Comparison of ENCODE assay signal across 16 cellular contexts in the genomic region with DNA sequence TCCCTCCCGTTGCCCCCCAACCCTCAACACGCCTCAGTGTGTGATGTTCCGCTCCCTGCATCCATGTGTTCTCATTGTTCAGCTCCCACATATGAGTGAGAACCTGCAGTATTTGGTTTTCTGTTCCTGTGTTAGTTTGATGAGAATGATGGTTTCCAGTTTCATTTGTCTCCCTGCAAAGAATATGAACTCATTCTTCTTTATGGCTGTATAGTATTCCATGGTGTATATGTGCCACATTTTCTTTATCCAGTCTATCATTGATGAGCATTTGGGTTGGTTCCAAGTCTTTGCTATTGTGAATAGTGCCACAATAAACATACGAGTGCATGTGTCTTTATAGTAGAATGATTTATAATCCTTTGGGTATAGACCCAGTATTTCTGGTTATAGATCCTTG. TPM values are rescaled to one million over a fixed set of nuclear protein-coding genes. Genes with fewer than 3 reads are reported as not detected.
DNase-seq lines count a peak whose midpoint lies in the region; ATAC-seq lines count a peak whose summit lies in the region.
"Not testable (repeated sequence)": the region's sequence is repeated elsewhere in the genome, so short reads cannot be mapped to it uniquely, and the experiment has no call there.
"Had no signal": no experiment of that assay in that cellular context is flagged by ENCODE, and none has a peak within 500 bp of the region (broad histone marks: within the 10 kb centered on the region; RNA-seq: fewer than 3 reads in every experiment).

No MANE protein-coding gene starts in this region.

- not testable (repeated sequence) for H3K9me3 ChIP-seq in CD4-positive, alpha-beta memory T cell (ENCODE audit: control insufficient read depth in 1 of 2, low read length in 2 of 2)

- not testable (repeated sequence) for H3K27me3 Mint-ChIP-seq in CD4-positive, alpha-beta memory T cell; T-helper 1 cell treated with Interleukin-12 subunit alpha and Interleukin-12 subunit beta and Interleukin-4 antibody, amounts not matched to agents 30 μg/mL and 1 μg/mL, for 36 hours (ENCODE audit: low read depth); activated CD4-positive, alpha-beta memory T cell treated with anti-CD3 and anti-CD28 coated beads for 36 hours; activated T-helper 17 cell treated with anti-CD3 and anti-CD28 coated beads, Interleukin-2, amount 50 U/mL, for 72 hours; activated naive CD8-positive, alpha-beta T cell treated with anti-CD3 and anti-CD28 coated beads, Interleukin-2, amount 10 ng/mL, durations not matched to agents 7 days and 5 days; immature natural killer cell (ENCODE audit: low read depth in 3 of 3); natural killer cell treated with Interleukin-12 subunit alpha and Interleukin-12 subunit beta and Interleukin-15 and Interleukin-18, amount 100 ng/mL, for 72 hours

- H3K4me3 Mint-ChIP-seq in CD4-positive, alpha-beta memory T cell: peak overlapping the region in 7 of 8 donors; percentile 5 to 72 (median 31)
- H3K4me3 Mint-ChIP-seq in T-helper 1 cell treated with Interleukin-12 subunit alpha and Interleukin-12 subunit beta and Interleukin-4 antibody, amounts not matched to agents 30 μg/mL and 1 μg/mL, for 36 hours: peak overlapping the region; percentile 23
- H3K4me3 Mint-ChIP-seq in activated CD4-positive, alpha-beta memory T cell treated with anti-CD3 and anti-CD28 coated beads for 36 hours; natural killer cell treated with Interleukin-12 subunit alpha and Interleukin-12 subunit beta and Interleukin-15 and Interleukin-18, amount 100 ng/mL, for 72 hours: not testable (repeated sequence)
- H3K4me3 Mint-ChIP-seq in activated T-helper 17 cell treated with anti-CD3 and anti-CD28 coated beads, Interleukin-2, amount 50 U/mL, for 72 hours: peak overlapping the region; percentile 51
- peak overlapping the region; percentile 8 for H3K4me3 Mint-ChIP-seq in activated naive CD8-positive, alpha-beta T cell treated with anti-CD3 and anti-CD28 coated beads, Interleukin-2, amount 10 ng/mL, durations not matched to agents 7 days and 5 days
- H3K4me3 Mint-ChIP-seq in immature natural killer cell: peak overlapping the region in 1 of 5 donors; percentile 10

- peak overlapping the region; percentile 30 to 82 (median 64) for H3K27ac Mint-ChIP-seq in CD4-positive, alpha-beta memory T cell
- H3K27ac Mint-ChIP-seq in T-helper 1 cell treated with Interleukin-12 subunit alpha and Interleukin-12 subunit beta and Interleukin-4 antibody, amounts not matched to agents 30 μg/mL and 1 μg/mL, for 36 hours: not testable (repeated sequence)
- H3K27ac Mint-ChIP-seq in activated CD4-positive, alpha-beta memory T cell treated with anti-CD3 and anti-CD28 coated beads for 36 hours: peak overlapping the region; percentile 64
- peak overlapping the region; percentile 44 for H3K27ac Mint-ChIP-seq in activated T-helper 17 cell treated with anti-CD3 and anti-CD28 coated beads, Interleukin-2, amount 50 U/mL, for 72 hours
- H3K27ac Mint-ChIP-seq in activated naive CD8-positive, alpha-beta T cell treated with anti-CD3 and anti-CD28 coated beads, Interleukin-2, amount 10 ng/mL, durations not matched to agents 7 days and 5 days: peak overlapping the region; percentile 26
- H3K27ac Mint-ChIP-seq in immature natural killer cell: peak overlapping the region in 5 of 6 donors; percentile 26 to 80 (median 57)
- peak overlapping the region; percentile 70 to 85 for H3K27ac Mint-ChIP-seq in natural killer cell treated with Interleukin-12 subunit alpha and Interleukin-12 subunit beta and Interleukin-15 and Interleukin-18, amount 100 ng/mL, for 72 hours

- H3K4me1 ChIP-seq in CD4-positive, alpha-beta memory T cell (ENCODE audit: insufficient read depth, low read length): peaks cover 84% of the 10 kb centered on the region

- H3K27me3 ChIP-seq in CD4-positive, alpha-beta memory T cell (ENCODE audit: insufficient read depth, low read length): not testable (repeated sequence)

- POLR2A ChIA-PET in CD4-positive, alpha-beta memory T cell (lab: Charles Lee; ENCODE audit: partially characterized antibody): interaction anchor here (0.6 to 20.4 kb wide), 7 partner anchors 9 to 74 kb away, joined by 3 to 850 read pairs (median 5); partner anchors contain the start of gene CLEC2D
- POLR2A ChIA-PET in activated CD4-positive, alpha-beta memory T cell treated with anti-CD3 and anti-CD28 coated beads for 36 hours (lab: Charles Lee): interaction anchor here (0.7 to 11.3 kb wide), 5 partner anchors 9 to 44 kb away, joined by 3 to 212 read pairs (median 3); no protein-coding TSS in a partner anchor
- POLR2A ChIA-PET in activated naive CD8-positive, alpha-beta T cell treated with anti-CD3 and anti-CD28 coated beads, Interleukin-2, amount 10 ng/mL, durations not matched to agents 7 days and 5 days (lab: Charles Lee): interaction anchor here (0.6 to 2.0 kb wide), 5 partner anchors 9 to 66 kb away, joined by 4 to 12 read pairs (median 4); no protein-coding TSS in a partner anchor

- H3K36me3 ChIP-seq in CD4-positive, alpha-beta memory T cell (ENCODE audit: insufficient read depth, low read length): peaks cover 48% of the 10 kb centered on the region

- not testable (repeated sequence) for ATAC-seq in activated T-helper 17 cell treated with anti-CD3 and anti-CD28 coated beads, Interleukin-2, amount 50 U/mL, for 72 hours (replicated peaks); activated naive CD8-positive, alpha-beta T cell treated with anti-CD3 and anti-CD28 coated beads, Interleukin-2, amount 10 ng/mL, durations not matched to agents 7 days and 5 days (ENCODE audit: low read depth); natural killer cell treated with Interleukin-12 subunit alpha and Interleukin-12 subunit beta and Interleukin-15 and Interleukin-18, amount 100 ng/mL, for 72 hours

- H3K4me3 ChIP-seq in CD4-positive, alpha-beta memory T cell (ENCODE audit: low read length in 2 of 2): not testable (repeated sequence)

- not testable (repeated sequence) for H3K27ac ChIP-seq in CD4-positive, alpha-beta memory T cell (ENCODE audit: low read depth, low read length)

- DNase-seq in CD4-positive, alpha-beta memory T cell; activated CD4-positive, alpha-beta memory T cell treated with anti-CD3 and anti-CD28 coated beads for 36 hours; activated naive CD8-positive, alpha-beta T cell treated with anti-CD3 and anti-CD28 coated beads, Interleukin-2, amount 10 ng/mL, durations not matched to agents 7 days and 5 days; immature natural killer cell; natural killer cell treated with Interleukin-12 subunit alpha and Interleukin-12 subunit beta and Interleukin-15 and Interleukin-18, amount 100 ng/mL, for 72 hours (ENCODE audit: low spot score): not testable (repeated sequence)

- peaks cover 60 to 87% (median 76%) of the 10 kb centered on the region in 4 donors for H3K4me1 Mint-ChIP-seq in CD4-positive, alpha-beta memory T cell
- H3K4me1 Mint-ChIP-seq in T-helper 1 cell treated with Interleukin-12 subunit alpha and Interleukin-12 subunit beta and Interleukin-4 antibody, amounts not matched to agents 30 μg/mL and 1 μg/mL, for 36 hours (ENCODE audit: low read depth): peaks cover 73% of the 10 kb centered on the region
- peaks cover 83% of the 10 kb centered on the region for H3K4me1 Mint-ChIP-seq in activated CD4-positive, alpha-beta memory T cell treated with anti-CD3 and anti-CD28 coated beads for 36 hours (ENCODE audit: low read depth)
- H3K4me1 Mint-ChIP-seq in activated T-helper 17 cell treated with anti-CD3 and anti-CD28 coated beads, Interleukin-2, amount 50 U/mL, for 72 hours: peaks cover 61% of the 10 kb centered on the region
- H3K4me1 Mint-ChIP-seq in activated naive CD8-positive, alpha-beta T cell treated with anti-CD3 and anti-CD28 coated beads, Interleukin-2, amount 10 ng/mL, durations not matched to agents 7 days and 5 days: peaks cover 70% of the 10 kb centered on the region
- peaks cover 57 to 96% of the 10 kb centered on the region in 2 donors for H3K4me1 Mint-ChIP-seq in immature natural killer cell
- peaks cover 58 to 76% of the 10 kb centered on the region in 2 donors for H3K4me1 Mint-ChIP-seq in natural killer cell treated with Interleukin-12 subunit alpha and Interleukin-12 subunit beta and Interleukin-15 and Interleukin-18, amount 100 ng/mL, for 72 hours (ENCODE audit: low read depth in 2 of 2)

- H3K9me3 Mint-ChIP-seq in CD4-positive, alpha-beta memory T cell: peaks cover 0 to 41% (median 23%) of the 10 kb centered on the region in 8 donors
- H3K9me3 Mint-ChIP-seq in T-helper 1 cell treated with Interleukin-12 subunit alpha and Interleukin-12 subunit beta and Interleukin-4 antibody, amounts not matched to agents 30 μg/mL and 1 μg/mL, for 36 hours: peaks cover 41% of the 10 kb centered on the region
- peaks cover 38% of the 10 kb centered on the region for H3K9me3 Mint-ChIP-seq in activated CD4-positive, alpha-beta memory T cell treated with anti-CD3 and anti-CD28 coated beads for 36 hours
- peaks cover 17% of the 10 kb centered on the region for H3K9me3 Mint-ChIP-seq in activated T-helper 17 cell treated with anti-CD3 and anti-CD28 coated beads, Interleukin-2, amount 50 U/mL, for 72 hours
- H3K9me3 Mint-ChIP-seq in activated naive CD8-positive, alpha-beta T cell treated with anti-CD3 and anti-CD28 coated beads, Interleukin-2, amount 10 ng/mL, durations not matched to agents 7 days and 5 days: peaks cover 23% of the 10 kb centered on the region
- H3K9me3 Mint-ChIP-seq in immature natural killer cell: peaks cover 7 to 17% (median 9%) of the 10 kb centered on the region in 6 donors
- peaks cover 22% of the 10 kb centered on the region for H3K9me3 Mint-ChIP-seq in natural killer cell treated with Interleukin-12 subunit alpha and Interleukin-12 subunit beta and Interleukin-15 and Interleukin-18, amount 100 ng/mL, for 72 hours

- intact Hi-C loops in CD4-positive, alpha-beta memory T cell (cut with micrococcal nuclease): loop anchor here (5.0 kb wide), 1 partner anchor 35 kb away; no protein-coding TSS in a partner anchor
- intact Hi-C loops in activated CD4-positive, alpha-beta memory T cell treated with anti-CD3 and anti-CD28 coated beads for 36 hours (cut with micrococcal nuclease): not testable (repeated sequence)

- peaks cover 77 to 78% of the 10 kb centered on the region in 2 donors for H3K36me3 Mint-ChIP-seq in CD4-positive, alpha-beta memory T cell
- H3K36me3 Mint-ChIP-seq in T-helper 1 cell treated with Interleukin-12 subunit alpha and Interleukin-12 subunit beta and Interleukin-4 antibody, amounts not matched to agents 30 μg/mL and 1 μg/mL, for 36 hours (ENCODE audit: low read depth): peaks cover 83% of the 10 kb centered on the region
- H3K36me3 Mint-ChIP-seq in activated CD4-positive, alpha-beta memory T cell treated with anti-CD3 and anti-CD28 coated beads for 36 hours: peaks cover 89% of the 10 kb centered on the region
- H3K36me3 Mint-ChIP-seq in activated T-helper 17 cell treated with anti-CD3 and anti-CD28 coated beads, Interleukin-2, amount 50 U/mL, for 72 hours (ENCODE audit: low read depth): peaks cover 100% of the 10 kb centered on the region
- peaks cover 81% of the 10 kb centered on the region for H3K36me3 Mint-ChIP-seq in activated naive CD8-positive, alpha-beta T cell treated with anti-CD3 and anti-CD28 coated beads, Interleukin-2, amount 10 ng/mL, durations not matched to agents 7 days and 5 days
- peaks cover 60 to 66% (median 61%) of the 10 kb centered on the region in 3 donors for H3K36me3 Mint-ChIP-seq in immature natural killer cell
- peaks cover 75% of the 10 kb centered on the region for H3K36me3 Mint-ChIP-seq in natural killer cell treated with Interleukin-12 subunit alpha and Interleukin-12 subunit beta and Interleukin-15 and Interleukin-18, amount 100 ng/mL, for 72 hours

- CTCF ChIA-PET in CD4-positive, alpha-beta memory T cell (lab: Charles Lee; ENCODE audit: partially characterized antibody): interaction anchor here (0.7 to 3.9 kb wide), 6 partner anchors 14 to 60 kb away, joined by 3 to 22 read pairs (median 4); no protein-coding TSS in a partner anchor
- CTCF ChIA-PET in activated CD4-positive, alpha-beta memory T cell treated with anti-CD3 and anti-CD28 coated beads for 36 hours (lab: Charles Lee): interaction anchor here (0.6 to 3.1 kb wide), 4 partner anchors 10 to 213 kb away, joined by 3 to 16 read pairs (median 4); no protein-coding TSS in a partner anchor

RNA-seq across cellular contexts. Expression of gene CLEC2D, which starts 13.0 kb away (rescaled TPM):
- total RNA-seq in CD4-positive, alpha-beta memory T cell: 100 to 1,000 TPM; 294 to 297 TPM
- 100 to 1,000 TPM; 241 to 288 TPM for polyA plus RNA-seq in CD4-positive, alpha-beta memory T cell
- total RNA-seq in activated CD4-positive, alpha-beta memory T cell treated with anti-CD3 and anti-CD28 coated beads for 36 hours: 100 to 1,000 TPM; 191 to 199 TPM
- total RNA-seq in activated T-helper 17 cell treated with anti-CD3 and anti-CD28 coated beads, Interleukin-2, amount 50 U/mL, for 72 hours: 100 to 1,000 TPM; 146 to 267 TPM
- total RNA-seq in activated naive CD8-positive, alpha-beta T cell treated with anti-CD3 and anti-CD28 coated beads, Interleukin-2, amount 10 ng/mL, durations not matched to agents 7 days and 5 days: 100 to 1,000 TPM; 280 to 301 TPM
- 10 to 100 TPM; 37.7 to 57.3 (median 38.7) TPM for polyA plus RNA-seq in immature natural killer cell
- 100 to 1,000 TPM in 1 of 2 donors, 10 to 100 TPM in 1; 95.2 to 122 TPM for total RNA-seq in natural killer cell treated with Interleukin-12 subunit alpha and Interleukin-12 subunit beta and Interleukin-15 and Interleukin-18, amount 100 ng/mL, for 72 hours

RNA-seq across cellular contexts. Expression of gene CLECL1, which starts 50.4 kb away (rescaled TPM):
- 1 to 10 TPM; 7.2 to 8.6 TPM for total RNA-seq in CD4-positive, alpha-beta memory T cell
- 1 to 10 TPM; 4.3 to 7.5 TPM for polyA plus RNA-seq in CD4-positive, alpha-beta memory T cell
- 1 to 10 TPM; 6.5 to 7.4 TPM for total RNA-seq in activated CD4-positive, alpha-beta memory T cell treated with anti-CD3 and anti-CD28 coated beads for 36 hours
- 1 to 10 TPM; 6.1 to 7.7 TPM for total RNA-seq in activated T-helper 17 cell treated with anti-CD3 and anti-CD28 coated beads, Interleukin-2, amount 50 U/mL, for 72 hours
- 1 to 10 TPM in 1 of 2 experiments, under 1 TPM in 1; 0.72 to 1.0 TPM for total RNA-seq in activated naive CD8-positive, alpha-beta T cell treated with anti-CD3 and anti-CD28 coated beads, Interleukin-2, amount 10 ng/mL, durations not matched to agents 7 days and 5 days
- polyA plus RNA-seq in immature natural killer cell: 1 to 10 TPM in 2 of 3 donors, not detected in 1; 1.2 to 3.5 TPM
- total RNA-seq in natural killer cell treated with Interleukin-12 subunit alpha and Interleukin-12 subunit beta and Interleukin-15 and Interleukin-18, amount 100 ng/mL, for 72 hours: 1 to 10 TPM; 1.3 to 2.8 TPM
- total RNA-seq: A172, GM23338, H9, HepG2, HFFc6, HT1080, M059J, Right ventricle myocardium superior had no signal
- polyA plus RNA-seq: BJ, GM23338, HepG2 had no signal
